ENCODE assay signal across 15 cellular contexts in genomic region chr1:88763649-88764406, GRCh38.
DNase-seq lines count a peak whose midpoint lies in the region; ATAC-seq and TF ChIP-seq lines count a peak whose summit lies in the region.
"Had no signal": no experiment of that assay in that cellular context is flagged by ENCODE, and none has a peak within 500 bp of the region (broad histone marks: within the 10 kb centered on the region; RNA-seq: fewer than 3 reads in every experiment).

No MANE protein-coding gene starts in this region.

- no peak for TF ChIP-seq CTCF in mammary epithelial cell (conservative IDR thresholded peaks at IDR 0.05 in 1 of 2, IDR thresholded peaks at IDR 0.05 in 1 of 2; ENCODE audit: extremely low read depth in 1 of 2, insufficient read depth in 1 of 2, low read depth in 1 of 2, low read length in 2 of 2)
- TF ChIP-seq CTCF in breast epithelium (IDR thresholded peaks at IDR 0.05) = no peak

- intact Hi-C loops in mammary epithelial cell (cut with micrococcal nuclease) = no loop called here
- intact Hi-C loops in breast epithelium (cut with DNase I; ENCODE audit: low total_unique reads) = no loop called here

- in situ Hi-C loops in mammary epithelial cell (cut with MboI; ENCODE audit: low sequenced_read_pairs in 2 of 2) = no loop called here

- H3K27ac ChIP-seq in mammary epithelial cell (ENCODE audit: insufficient read depth, low read depth, low read length) (no peak overlapping the region), breast epithelium (no peak overlapping the region)
- H3K27ac ChIP-seq: 22Rv1, body of pancreas, lower lobe of right lung, SJCRH30 had no signal

- no peaks in the 10 kb centered on the region for H3K27me3 ChIP-seq in mammary epithelial cell (ENCODE audit: insufficient read depth, low read length)
- H3K27me3 ChIP-seq in breast epithelium = no peaks in the 10 kb centered on the region
- H3K27me3 ChIP-seq: body of pancreas, SJCRH30 had no signal

- H3K9me3 ChIP-seq in mammary epithelial cell (replicated peaks; ENCODE audit: insufficient read depth, low read length) (no peaks in the 10 kb centered on the region), breast epithelium (no peaks in the 10 kb centered on the region)
- H3K9me3 ChIP-seq: body of pancreas, lower lobe of right lung, SJCRH30 had no signal

- H3K36me3 ChIP-seq in mammary epithelial cell (ENCODE audit: insufficient read depth, low read length) (peaks cover 3% of the 10 kb centered on the region), breast epithelium (no peaks in the 10 kb centered on the region)

- ATAC-seq in SK-N-SH treated with all-trans-retinoic acid at 6 μM for 48 hours = peak; percentile 94
- no peak for ATAC-seq in GM19035 (IDR thresholded peaks at IDR 0.05; ENCODE audit: unreplicated experiment)
- ATAC-seq: body of pancreas, lower lobe of right lung had no signal

- H3K79me2 ChIP-seq in mammary epithelial cell (ENCODE audit: insufficient read depth, low read length) = peaks cover 31% of the 10 kb centered on the region

- no peak overlapping the region for H3K9ac ChIP-seq in mammary epithelial cell (ENCODE audit: insufficient read depth, low read length)

- H4K20me1 ChIP-seq in mammary epithelial cell (ENCODE audit: insufficient read depth, low read length) = no peaks in the 10 kb centered on the region

- no peak overlapping the region for H2AFZ ChIP-seq in mammary epithelial cell (ENCODE audit: low read depth, low read length)

- no peaks in the 10 kb centered on the region for H3K4me1 ChIP-seq in mammary epithelial cell (ENCODE audit: insufficient read depth, low read length)
- no peaks in the 10 kb centered on the region for H3K4me1 ChIP-seq in breast epithelium
- H3K4me1 ChIP-seq: body of pancreas, lower lobe of right lung, SJCRH30 had no signal

- peak; percentile 20 for DNase-seq in mammary epithelial cell
- DNase-seq in breast epithelium (ENCODE audit: low spot score in 2 of 2) = no peak
- DNase-seq in glomerular visceral epithelial cell (ENCODE audit: extremely low spot score) = peak; percentile 17
- DNase-seq in nucleus accumbens (lab: John Stamatoyannopoulos, UW) = no peak
- DNase-seq in activated naive CD4-positive, alpha-beta T cell treated with anti-CD3 and anti-CD28 coated beads, Interleukin-2, amount 50 U/mL, for 16 hours = no peak
- DNase-seq in NCI-H1105 treated with DMSO at 0.1 percent for 48 hours (lab: John Stamatoyannopoulos, UW) = no peak
- DNase-seq: activated CD4-positive, alpha-beta memory T cell treated with anti-CD3 and anti-CD28 coated beads, Interleukin-2, amount 10 ng/mL, durations not matched to agents 7 days and 5 days; body of pancreas; lower lobe of right lung; NCI-H2171; NK-92 treated with Interleukin-12 subunit alpha and Interleukin-12 subunit beta, amount 100 ng/mL, for 24 hours; SJCRH30 had no signal

- CTCF ChIA-PET in mammary epithelial cell (lab: Charles Lee; ENCODE audit: low non-redundant PET) = interaction anchor here (0.6 kb wide), 1 partner anchor 108 kb away, joined by 5 read pairs; no protein-coding TSS in a partner anchor

- H3K4me3 ChIP-seq in mammary epithelial cell (replicated peaks in 1 of 3; ENCODE audit: insufficient read depth in 1 of 3, low read depth in 2 of 3, low read length in 3 of 3) = no peak overlapping the region
- no peak overlapping the region for H3K4me3 ChIP-seq in breast epithelium
- H3K4me3 ChIP-seq: body of pancreas, lower lobe of right lung, SJCRH30 had no signal

- H3K4me2 ChIP-seq in mammary epithelial cell (ENCODE audit: insufficient read depth, low read depth, low read length) = no peak overlapping the region

- dilution Hi-C loops in mammary epithelial cell (cut with HindIII; ENCODE audit: low sequenced_read_pairs) = no loop called here

- no peak for TF ChIP-seq POLR2A in breast epithelium (IDR thresholded peaks at IDR 0.05)

- BruUV-seq in mammary epithelial cell (replicated peaks; lab: Mats Ljungman, UMichigan) = no TSS peak

- WGBS in mammary epithelial cell (ENCODE audit: low coverage, missing lambda C conversion rate) = 61% methylated on average over 1 of the region's 1 CpG

TF ChIP-seq in SK-N-SH treated with all-trans-retinoic acid at 6 μM for 48 hours, 23 proteins besides CTCF, POLR2A, EP300 and RAD21:
- TF ChIP-seq CSRNP3 (CRISPR knock-in tag; IDR thresholded peaks at IDR 0.05) (no peak), ZFP3 (CRISPR knock-in tag; IDR thresholded peaks at IDR 0.05) (peak; percentile 74), ISL1 (CRISPR knock-in tag; IDR thresholded peaks at IDR 0.05) (peak; percentile 90)
TF ChIP-seq in SK-N-SH treated with all-trans-retinoic acid at 6 μM for 48 hours: peak in this region for 2.

Comparison
In these comparisons a context has a peak if more than half of its experiments do, and no peak if none do; other contexts are left out.
1. DNase-seq: peak in mammary epithelial cell (single experiment) and glomerular visceral epithelial cell (single experiment); none in breast epithelium (0 of 2), nucleus accumbens (0 of 56), activated naive CD4-positive, alpha-beta T cell treated with anti-CD3 and anti-CD28 coated beads, Interleukin-2, amount 50 U/mL, for 16 hours (single experiment) and NCI-H1105 treated with DMSO at 0.1 percent for 48 hours (single experiment).